ENCODE assay signal across 1 cellular context in genomic region chr5:5350101-5350500, GRCh38.
A peak's percentile ranks its signal among the peaks of the same experiment; 100 is the strongest.
TF ChIP-seq lines count a peak whose summit lies in the region.

No MANE protein-coding gene starts in this region.

TF ChIP-seq in HEK293, 187 proteins besides CTCF, POLR2A, EP300 and RAD21 (continued from another document):
- no peak for TF ChIP-seq ZNF707 (tag by site-specific recombination; IDR thresholded peaks at IDR 0.05)
- 0 out of 2 replicates have a peak, but pooled peaks have one; percentile 3 for TF ChIP-seq MEIS1 (CRISPR knock-in tag; IDR thresholded peaks at IDR 0.05; ENCODE audit: borderline replicate concordance)
- TF ChIP-seq KLF7 (tag by site-specific recombination; IDR thresholded peaks at IDR 0.05; ENCODE audit: borderline replicate concordance): no peak
- TF ChIP-seq OSR2 (tag by site-specific recombination; IDR thresholded peaks at IDR 0.05): no peak
- TF ChIP-seq ZNF654 (tag by site-specific recombination; IDR thresholded peaks at IDR 0.05; ENCODE audit: low read depth): no peak
- no peak for TF ChIP-seq ZNF324 (tag by site-specific recombination; IDR thresholded peaks at IDR 0.05)
- TF ChIP-seq ZNF280C (tag by site-specific recombination; IDR thresholded peaks at IDR 0.05): no peak
- TF ChIP-seq ZEB2 (tag by site-specific recombination; IDR thresholded peaks at IDR 0.05): peak; percentile 52; the same call in 1 of the 2 replicates
- TF ChIP-seq ZNF37A (tag by site-specific recombination; IDR thresholded peaks at IDR 0.05): 0 out of 2 replicates have a peak, but pooled peaks have one; percentile 20
- no peak for TF ChIP-seq ZNF138 (tag by site-specific recombination; IDR thresholded peaks at IDR 0.05; ENCODE audit: borderline replicate concordance)
- TF ChIP-seq ZNF777 (tag by site-specific recombination; IDR thresholded peaks at IDR 0.05; ENCODE audit: borderline replicate concordance): no peak
- no peak for TF ChIP-seq ZNF623 (tag by site-specific recombination; IDR thresholded peaks at IDR 0.05)
- peak; percentile 18; the same call in 1 of the 2 replicates for TF ChIP-seq ZNF423 (tag by site-specific recombination; IDR thresholded peaks at IDR 0.05)
- TF ChIP-seq HOXC10 (CRISPR knock-in tag; IDR thresholded peaks at IDR 0.05): no peak
- no peak; the same call in 1 of the 2 replicates for TF ChIP-seq ZFHX2 (tag by site-specific recombination; conservative IDR thresholded peaks at IDR 0.05)
- no peak for TF ChIP-seq ZNF211 (tag by site-specific recombination; IDR thresholded peaks at IDR 0.05; ENCODE audit: low read depth)
- no peak for TF ChIP-seq ZNF548 (tag by site-specific recombination; IDR thresholded peaks at IDR 0.05)
- TF ChIP-seq ZNF629 (tag by site-specific recombination; IDR thresholded peaks at IDR 0.05): peak; percentile 64
- no peak for TF ChIP-seq PBX3 (CRISPR knock-in tag; IDR thresholded peaks at IDR 0.05)
- TF ChIP-seq ZNF404 (tag by site-specific recombination; IDR thresholded peaks at IDR 0.05): no peak
- TF ChIP-seq ZNF10 (tag by site-specific recombination; IDR thresholded peaks at IDR 0.05): no peak
- TF ChIP-seq HIC1 (tag by site-specific recombination; IDR thresholded peaks at IDR 0.05): no peak
- TF ChIP-seq ZNF571 (tag by site-specific recombination; IDR thresholded peaks at IDR 0.05): no peak
- TF ChIP-seq YY2 (tag by site-specific recombination; IDR thresholded peaks at IDR 0.05): no peak
- peak; percentile 44; the same call in 1 of the 2 replicates for TF ChIP-seq ZNF600 (tag by site-specific recombination; IDR thresholded peaks at IDR 0.05)
- no peak for TF ChIP-seq ZNF670 (tag by site-specific recombination; IDR thresholded peaks at IDR 0.05; ENCODE audit: low read depth)
- peak; percentile 55 for TF ChIP-seq SP7 (tag by site-specific recombination; IDR thresholded peaks at IDR 0.05)
- TF ChIP-seq ZNF585B (tag by site-specific recombination; IDR thresholded peaks at IDR 0.05): no peak
- TF ChIP-seq ZNF558 (tag by site-specific recombination; IDR thresholded peaks at IDR 0.05): no peak
- no peak for TF ChIP-seq PRDM1 (tag by site-specific recombination; IDR thresholded peaks at IDR 0.05)
- TF ChIP-seq ZBTB26 (tag by site-specific recombination; optimal IDR thresholded peaks at IDR 0.05): no peak
- no peak for TF ChIP-seq ZBTB17 (tag by site-specific recombination; IDR thresholded peaks at IDR 0.05)
- no peak for TF ChIP-seq ZNF366 (tag by site-specific recombination; conservative IDR thresholded peaks at IDR 0.05)
- TF ChIP-seq ZNF518A (tag by site-specific recombination; conservative IDR thresholded peaks at IDR 0.05; ENCODE audit: low read depth): no peak
- no peak for TF ChIP-seq SCRT2 (tag by site-specific recombination; IDR thresholded peaks at IDR 0.05)
- TF ChIP-seq TCF7L2 (IDR thresholded peaks at IDR 0.05; ENCODE audit: borderline replicate concordance, low read depth, low read length): no peak
TF ChIP-seq in HEK293: peak in this region for 15.
